8 cellular contexts compared by ENCODE assay signal in genomic region chr2:149587220-149587949, GRCh38. TPM values are rescaled to one million over a fixed set of nuclear protein-coding genes. Genes with fewer than 3 reads are reported as not detected.
DNase-seq lines count a peak whose midpoint lies in the region; ATAC-seq and TF ChIP-seq lines count a peak whose summit lies in the region.

Gene MMADHC (minus strand): TSS chr2:149587775. CDS start chr2:149587097, 678 bp downstream.

- H3K9me3 Mint-ChIP-seq in activated T-helper 1 cell treated with anti-CD3 and anti-CD28 coated beads, Interleukin-12 subunit alpha, Interleukin-12 subunit beta, Interleukin-2, Interleukin-4 antibody, amounts not matched to agents 30 ng/mL and 10 ng/mL and 1 ng/mL, durations not matched to agents 14 hours and 24 hours and 36 hours = peaks cover 3% of the 10 kb centered on the region
- peaks cover 0 to 7% (median 0%) of the 10 kb centered on the region in 11 donors for H3K9me3 Mint-ChIP-seq in naive thymus-derived CD4-positive, alpha-beta T cell
- H3K9me3 Mint-ChIP-seq in stimulated activated naive B cell treated with anti-CD40 and anti-IgM and Interleukin-4, amounts not matched to agents 10 μg/mL and 1 μg/mL and 100 μg/mL, for 72 hours = no peaks in the 10 kb centered on the region

- in situ Hi-C loops in GM23248 (cut with MboI) = loop anchor here (25.0 kb wide), 2 partner anchors 1450 to 1850 kb away; no protein-coding TSS in a partner anchor

- H3K4me2 ChIP-seq in DND-41 (ENCODE audit: insufficient read depth, low read length) = peak within 1 kb of the TSS; percentile 69
- H3K4me2 ChIP-seq in GM23248 (ENCODE audit: unreplicated experiment) = peak within 1 kb of the TSS; percentile 95

- H3K27ac Mint-ChIP-seq in activated T-helper 1 cell treated with anti-CD3 and anti-CD28 coated beads, Interleukin-12 subunit alpha, Interleukin-12 subunit beta, Interleukin-2, Interleukin-4 antibody, amounts not matched to agents 30 ng/mL and 10 ng/mL and 1 ng/mL, durations not matched to agents 14 hours and 24 hours and 36 hours = peak within 1 kb of the TSS; percentile 99
- H3K27ac Mint-ChIP-seq in naive thymus-derived CD4-positive, alpha-beta T cell = peak within 1 kb of the TSS; percentile 95 to 100 (median 99)
- peak within 1 kb of the TSS; percentile 100 for H3K27ac Mint-ChIP-seq in stimulated activated naive B cell treated with anti-CD40 and anti-IgM and Interleukin-4, amounts not matched to agents 10 μg/mL and 1 μg/mL and 100 μg/mL, for 72 hours

- H3K36me3 Mint-ChIP-seq in activated T-helper 1 cell treated with anti-CD3 and anti-CD28 coated beads, Interleukin-12 subunit alpha, Interleukin-12 subunit beta, Interleukin-2, Interleukin-4 antibody, amounts not matched to agents 30 ng/mL and 10 ng/mL and 1 ng/mL, durations not matched to agents 14 hours and 24 hours and 36 hours (ENCODE audit: low read depth) = peaks cover 26% of the 10 kb centered on the region
- peaks cover 5 to 21% (median 19%) of the 10 kb centered on the region in 5 donors for H3K36me3 Mint-ChIP-seq in naive thymus-derived CD4-positive, alpha-beta T cell
- peaks cover 5 to 19% of the 10 kb centered on the region in 2 donors for H3K36me3 Mint-ChIP-seq in stimulated activated naive B cell treated with anti-CD40 and anti-IgM and Interleukin-4, amounts not matched to agents 10 μg/mL and 1 μg/mL and 100 μg/mL, for 72 hours

- no peaks in the 10 kb centered on the region for H3K27me3 ChIP-seq in DND-41 (ENCODE audit: insufficient read depth, low read length, poor library complexity)
- no peaks in the 10 kb centered on the region for H3K27me3 ChIP-seq in GM23248 (replicated peaks; ENCODE audit: insufficient read depth)
- no peaks in the 10 kb centered on the region for H3K27me3 ChIP-seq in naive thymus-derived CD4-positive, alpha-beta T cell (ENCODE audit: control insufficient read depth in 2 of 2, insufficient read depth in 2 of 2, low read length in 2 of 2)

- DNase-seq in DND-41 = peak; percentile 94
- DNase-seq in GM23248 = peak; percentile 99
- DNase-seq in Kasumi-1 (lab: John Stamatoyannopoulos, UW) = peak; percentile 98
- peak; percentile 95 for DNase-seq in RPMI7951 (ENCODE audit: low read depth)
- peak; percentile 91 for DNase-seq in activated T-helper 1 cell treated with anti-CD3 and anti-CD28 coated beads, Interleukin-12 subunit alpha, Interleukin-12 subunit beta, Interleukin-2, Interleukin-4 antibody, amounts not matched to agents 30 ng/mL and 10 ng/mL and 1 ng/mL, durations not matched to agents 14 hours and 24 hours and 36 hours (ENCODE audit: low spot score)
- peak; percentile 97 for DNase-seq in fibroblast of gingiva (ENCODE audit: low read depth)
- DNase-seq in naive thymus-derived CD4-positive, alpha-beta T cell = peak; percentile 83 to 93 (median 91)
- peak; percentile 93 for DNase-seq in stimulated activated naive B cell treated with anti-CD40 and anti-IgM and Interleukin-4, amounts not matched to agents 10 μg/mL and 1 μg/mL and 100 μg/mL, for 72 hours

- POLR2A ChIA-PET in naive thymus-derived CD4-positive, alpha-beta T cell (lab: Charles Lee) = interaction anchor here (0.6 to 1.8 kb wide), 13 partner anchors 9 to 1822 kb away, joined by 3 to 23 read pairs (median 3); partner anchors contain the start of genes NMI, RBM43 and RIF1

- intact Hi-C loops in activated T-helper 1 cell treated with anti-CD3 and anti-CD28 coated beads, Interleukin-12 subunit alpha, Interleukin-12 subunit beta, Interleukin-2, Interleukin-4 antibody, amounts not matched to agents 30 ng/mL and 10 ng/mL and 1 ng/mL, durations not matched to agents 14 hours and 24 hours and 36 hours (cut with micrococcal nuclease) = loop anchor here (1.0 to 10.0 kb wide), 9 partner anchors 10 to 1840 kb away; partner anchors contain the start of genes NMI, ORC4, RBM43 and RIF1
- intact Hi-C loops in naive thymus-derived CD4-positive, alpha-beta T cell (cut with micrococcal nuclease) = loop anchor here (1.0 to 10.0 kb wide), 13 partner anchors 10 to 1822 kb away; partner anchors contain the start of genes KIF5C (in 2 of the 2), NMI (in 2 of the 2), ORC4 (in 2 of the 2) and RBM43 (in 2 of the 2)

- H3K9me2 ChIP-seq in GM23248 (ENCODE audit: insufficient read depth) = no peaks in the 10 kb centered on the region

- H3K27ac ChIP-seq in DND-41 (ENCODE audit: low read length) (peak within 1 kb of the TSS; percentile 95), GM23248 (peak within 1 kb of the TSS; percentile 96)
- peak within 1 kb of the TSS; percentile 93 for H3K27ac ChIP-seq in naive thymus-derived CD4-positive, alpha-beta T cell (ENCODE audit: low read depth, low read length)

- TF ChIP-seq CTCF in DND-41 (IDR thresholded peaks at IDR 0.05; ENCODE audit: borderline replicate concordance, extremely low read depth, low read length, poor library complexity, severe bottlenecking) = peak; percentile 5

- peak; percentile 96 for ATAC-seq in DND-41 (ENCODE audit: insufficient read depth, low read depth)
- ATAC-seq in naive thymus-derived CD4-positive, alpha-beta T cell = peak; percentile 98
- ATAC-seq in stimulated activated naive B cell treated with anti-CD40 and anti-IgM and Interleukin-4, amounts not matched to agents 10 μg/mL and 1 μg/mL and 100 μg/mL, for 72 hours (replicated peaks) = peak; percentile 98 to 99

- peaks cover 10% of the 10 kb centered on the region for H3K27me3 Mint-ChIP-seq in activated T-helper 1 cell treated with anti-CD3 and anti-CD28 coated beads, Interleukin-12 subunit alpha, Interleukin-12 subunit beta, Interleukin-2, Interleukin-4 antibody, amounts not matched to agents 30 ng/mL and 10 ng/mL and 1 ng/mL, durations not matched to agents 14 hours and 24 hours and 36 hours (ENCODE audit: insufficient read depth)
- peaks cover 22 to 30% (median 30%) of the 10 kb centered on the region in 5 donors for H3K27me3 Mint-ChIP-seq in naive thymus-derived CD4-positive, alpha-beta T cell
- H3K27me3 Mint-ChIP-seq in stimulated activated naive B cell treated with anti-CD40 and anti-IgM and Interleukin-4, amounts not matched to agents 10 μg/mL and 1 μg/mL and 100 μg/mL, for 72 hours = peaks cover 11 to 15% of the 10 kb centered on the region in 2 donors

- H3F3A ChIP-seq in GM23248 (ENCODE audit: insufficient read depth) = 0 out of 2 replicates have a peak, but pooled peaks cover 10% of the 10 kb centered on the region

- H2AFZ ChIP-seq in DND-41 (ENCODE audit: low read depth, low read length) (peak within 1 kb of the TSS; percentile 95), GM23248 (peak within 1 kb of the TSS; percentile 93)

- CTCF ChIA-PET in naive thymus-derived CD4-positive, alpha-beta T cell (lab: Charles Lee) = interaction anchor here (0.7 kb wide), 1 partner anchor 8 kb away, joined by 5 read pairs; no protein-coding TSS in a partner anchor

- no peaks in the 10 kb centered on the region for H3K9me3 ChIP-seq in DND-41 (ENCODE audit: insufficient read depth, low read length, severe bottlenecking)
- no peaks in the 10 kb centered on the region for H3K9me3 ChIP-seq in GM23248 (ENCODE audit: low read depth)
- no peaks in the 10 kb centered on the region for H3K9me3 ChIP-seq in naive thymus-derived CD4-positive, alpha-beta T cell (ENCODE audit: control insufficient read depth in 2 of 3, low read length in 3 of 3)

- H3K4me1 ChIP-seq in DND-41 (ENCODE audit: insufficient read depth, low read length) = peaks cover 47% of the 10 kb centered on the region
- H3K4me1 ChIP-seq in GM23248 (ENCODE audit: insufficient read depth) = peaks cover 31% of the 10 kb centered on the region
- peaks cover 23 to 39% of the 10 kb centered on the region in 2 donors for H3K4me1 ChIP-seq in naive thymus-derived CD4-positive, alpha-beta T cell (ENCODE audit: control insufficient read depth in 2 of 2, insufficient read depth in 2 of 2, low read length in 2 of 2)

- peak within 1 kb of the TSS; percentile 97 for H3K4me3 Mint-ChIP-seq in activated T-helper 1 cell treated with anti-CD3 and anti-CD28 coated beads, Interleukin-12 subunit alpha, Interleukin-12 subunit beta, Interleukin-2, Interleukin-4 antibody, amounts not matched to agents 30 ng/mL and 10 ng/mL and 1 ng/mL, durations not matched to agents 14 hours and 24 hours and 36 hours
- peak within 1 kb of the TSS; percentile 95 to 99 (median 97) for H3K4me3 Mint-ChIP-seq in naive thymus-derived CD4-positive, alpha-beta T cell
- H3K4me3 Mint-ChIP-seq in stimulated activated naive B cell treated with anti-CD40 and anti-IgM and Interleukin-4, amounts not matched to agents 10 μg/mL and 1 μg/mL and 100 μg/mL, for 72 hours = peak within 1 kb of the TSS; percentile 96 to 100

- peaks cover 34% of the 10 kb centered on the region for H3K36me3 ChIP-seq in DND-41 (ENCODE audit: insufficient read depth, low read length)
- H3K36me3 ChIP-seq in GM23248 (ENCODE audit: low read depth) = peaks cover 15% of the 10 kb centered on the region
- H3K36me3 ChIP-seq in naive thymus-derived CD4-positive, alpha-beta T cell (ENCODE audit: control insufficient read depth in 2 of 3, insufficient read depth in 3 of 3, low read length in 3 of 3) = peaks cover 4 to 6% (median 5%) of the 10 kb centered on the region in 3 experiments

- H3K9ac ChIP-seq in DND-41 (ENCODE audit: low read depth, low read length) = peak within 1 kb of the TSS; percentile 83
- H3K9ac ChIP-seq in GM23248 = peak within 1 kb of the TSS; percentile 98

- peak within 1 kb of the TSS; percentile 63 to 64 for H3K4me3 ChIP-seq in DND-41 (ENCODE audit: low read depth in 1 of 2, low read length in 2 of 2)
- peak within 1 kb of the TSS; percentile 92 for H3K4me3 ChIP-seq in GM23248
- peak within 1 kb of the TSS; percentile 97 for H3K4me3 ChIP-seq in naive thymus-derived CD4-positive, alpha-beta T cell (ENCODE audit: low read length)

- 0% methylated on average over 45 of the region's 45 CpGs for WGBS in GM23248 (ENCODE audit: low coverage in 1 of 2, low lambda C conversion rate in 2 of 2, missing lambda C conversion rate in 2 of 2), 2 experiments

- H3K79me2 ChIP-seq in DND-41 (ENCODE audit: insufficient read depth, low read length) (peaks cover 53% of the 10 kb centered on the region), GM23248 (ENCODE audit: insufficient read depth) (peaks cover 51% of the 10 kb centered on the region)

- H3K4me1 Mint-ChIP-seq in activated T-helper 1 cell treated with anti-CD3 and anti-CD28 coated beads, Interleukin-12 subunit alpha, Interleukin-12 subunit beta, Interleukin-2, Interleukin-4 antibody, amounts not matched to agents 30 ng/mL and 10 ng/mL and 1 ng/mL, durations not matched to agents 14 hours and 24 hours and 36 hours (ENCODE audit: low read depth) = peaks cover 43% of the 10 kb centered on the region
- peaks cover 27 to 58% (median 50%) of the 10 kb centered on the region in 7 donors for H3K4me1 Mint-ChIP-seq in naive thymus-derived CD4-positive, alpha-beta T cell
- H3K4me1 Mint-ChIP-seq in stimulated activated naive B cell treated with anti-CD40 and anti-IgM and Interleukin-4, amounts not matched to agents 10 μg/mL and 1 μg/mL and 100 μg/mL, for 72 hours = peaks cover 17 to 29% of the 10 kb centered on the region in 2 donors

- H4K20me1 ChIP-seq in DND-41 (ENCODE audit: insufficient read depth, low read length) = peaks cover 6% of the 10 kb centered on the region; the same call in 1 of the 2 replicates
- H4K20me1 ChIP-seq in GM23248 (ENCODE audit: insufficient read depth) = no peaks in the 10 kb centered on the region

RNA-seq across cellular contexts. Expression of gene MMADHC, which starts in this region (rescaled TPM):
- total RNA-seq in GM23248 (2014; rRNA removed; shearing (Covaris generic)) = 143 and 156 TPM in 2 replicates
- polyA plus RNA-seq in GM23248 (2016; fragmentation: Nextera tagmentation; extraction: Ambion mirVana) = 192 and 195 TPM in 2 replicates
- 391 and 396 TPM in 2 replicates for total RNA-seq in RPMI7951 (2014; rRNA removed; shearing (Covaris generic))
- total RNA-seq in activated T-helper 1 cell treated with anti-CD3 and anti-CD28 coated beads, Interleukin-12 subunit alpha, Interleukin-12 subunit beta, Interleukin-2, Interleukin-4 antibody, amounts not matched to agents 30 ng/mL and 10 ng/mL and 1 ng/mL, durations not matched to agents 14 hours and 24 hours and 36 hours = 127 and 129 TPM in 2 replicates
- total RNA-seq in naive thymus-derived CD4-positive, alpha-beta T cell = 10 to 100 TPM; 53.3 to 93.4 (median 66.6) TPM
- 100 to 1,000 TPM; 141 to 157 TPM for polyA plus RNA-seq in naive thymus-derived CD4-positive, alpha-beta T cell

Comparison
In these comparisons a context has a peak if more than half of its experiments do, and no peak if none do; other contexts are left out.
1. Peak in every context shown above with its lines: DNase-seq, ATAC-seq, H3K4me3 ChIP-seq and H3K27ac ChIP-seq.